In the genomic region with DNA sequence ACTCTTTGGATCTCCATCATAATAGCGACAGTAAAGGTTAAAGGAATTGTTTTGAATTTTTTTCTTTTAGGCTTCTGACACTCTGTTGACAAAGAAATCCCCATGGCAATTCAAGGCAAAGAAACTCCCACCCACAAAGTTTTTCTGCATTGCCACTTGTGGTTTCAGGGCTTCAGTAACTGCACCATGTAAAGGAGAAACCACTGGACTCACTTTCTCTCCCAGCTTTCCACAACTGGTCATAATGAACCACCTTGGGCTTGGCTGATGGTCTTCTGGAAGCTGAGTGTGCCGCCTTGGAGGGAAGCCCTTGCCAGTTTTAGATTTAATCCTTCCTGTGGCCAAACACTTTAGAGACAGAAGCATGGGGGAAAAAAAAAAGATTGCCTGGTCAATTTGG, we compare ENCODE assay signal across 21 cellular contexts.
A peak's percentile ranks its signal among the peaks of the same experiment; 100 is the strongest.
DNase-seq lines count a peak whose midpoint lies in the region; ATAC-seq, FAIRE-seq and TF ChIP-seq lines count a peak whose summit lies in the region.
"Had no signal": no experiment of that assay in that cellular context is flagged by ENCODE, and none has a peak within 500 bp of the region (broad histone marks: within the 10 kb centered on the region; RNA-seq: fewer than 3 reads in every experiment).

No MANE protein-coding gene starts in this region.

- H3K4me1 Mint-ChIP-seq in effector memory CD8-positive, alpha-beta T cell (ENCODE audit: low read depth in 2 of 2): no peaks in the 10 kb centered on the region
- peaks cover 10% of the 10 kb centered on the region for H3K4me1 Mint-ChIP-seq in type B pancreatic cell (ENCODE audit: unreplicated experiment)
- H3K4me1 Mint-ChIP-seq: CD14-positive monocyte; CD4-positive, alpha-beta memory T cell; IgD-negative memory B cell had no signal

- DNase-seq in GM10266 (ENCODE audit: extremely low spot score) (peak; percentile 35), GM20000 (ENCODE audit: low spot score) (peak; percentile 22), GM12878 (ENCODE audit: low read depth, low spot score) (no peak), urothelium cell line (ENCODE audit: low spot score) (no peak), type B pancreatic cell (ENCODE audit: extremely low spot score, unreplicated experiment) (no peak)
- no peak for DNase-seq in effector memory CD8-positive, alpha-beta T cell
- DNase-seq in stimulated activated CD4-positive, alpha-beta T cell treated with anti-CD3 and anti-CD28 coated beads, Interleukin-1b, Interleukin-23, amount 100 ng/mL, for 48 hours: no peak
- DNase-seq: 8988T; CD4-positive, alpha-beta memory T cell; DMS153; DMS79; GDM1; GM23248; HCEC 1CT; KBM-7 had no signal

- no peak overlapping the region for H3K27ac ChIP-seq in GM12878 (ENCODE audit: control insufficient read depth, insufficient read depth)
- H3K27ac ChIP-seq: BLaER1, GM23248 had no signal

- H3K9me3 Mint-ChIP-seq in effector memory CD8-positive, alpha-beta T cell: peaks cover 16 to 31% of the 10 kb centered on the region in 2 donors
- H3K9me3 Mint-ChIP-seq in type B pancreatic cell: peaks cover 7% of the 10 kb centered on the region

- H3K4me1 ChIP-seq in GM12878 (ENCODE audit: control insufficient read depth, insufficient read depth, low read length): peaks cover 5% of the 10 kb centered on the region; the same call in 1 of the 2 replicates
- H3K4me1 ChIP-seq: BLaER1 had no signal

- TF ChIP-seq POLR2A in GM12878 (IDR thresholded peaks at IDR 0.05; ENCODE audit: low read depth, low read length): no peak

- H3K4me3 Mint-ChIP-seq in effector memory CD8-positive, alpha-beta T cell: no peak overlapping the region
- no peak overlapping the region for H3K4me3 Mint-ChIP-seq in type B pancreatic cell
- H3K4me3 Mint-ChIP-seq: CD14-positive monocyte; CD4-positive, alpha-beta memory T cell; IgD-negative memory B cell had no signal

- in situ Hi-C loops in GM12878 (cut with MboI): no loop called here

- no TSS peak for BruUV-seq in GM12878 (replicated peaks; lab: Mats Ljungman, UMichigan)

- no peaks in the 10 kb centered on the region for H3K9me3 ChIP-seq in GM12878 (replicated peaks; ENCODE audit: control insufficient read depth, insufficient read depth, low read length)

- SMC1A ChIA-PET in GM12878 (lab: Charles Lee; ENCODE audit: uncharacterized antibody, unreplicated experiment): interaction anchor here (0.8 to 2.2 kb wide), 7 partner anchors 13 to 64 kb away, joined by 3 to 7 read pairs (median 4); no protein-coding TSS in a partner anchor

- TF ChIP-seq CTCF in GM10266 (IDR thresholded peaks at IDR 0.05; ENCODE audit: control insufficient read depth, insufficient read depth, low read depth, missing control alignments) (no peak), GM20000 (IDR thresholded peaks at IDR 0.05; ENCODE audit: extremely low read depth, missing control alignments) (no peak), GM12878 (IDR thresholded peaks at IDR 0.05 in 2 of 3, conservative IDR thresholded peaks at IDR 0.05 in 1 of 3; ENCODE audit: control insufficient read depth in 2 of 3, extremely low read depth in 1 of 3, insufficient read depth in 1 of 3, low read depth in 3 of 3, low read length in 3 of 3) (no peak), type B pancreatic cell (conservative IDR thresholded peaks at IDR 0.05) (no peak)

- ATAC-seq in GM12878: peak; percentile 77
- ATAC-seq in effector memory CD8-positive, alpha-beta T cell (replicated peaks): no peak
- ATAC-seq: HepG2 had no signal

- no peaks in the 10 kb centered on the region for H3K27me3 Mint-ChIP-seq in effector memory CD8-positive, alpha-beta T cell
- no peaks in the 10 kb centered on the region for H3K27me3 Mint-ChIP-seq in type B pancreatic cell
- H3K27me3 Mint-ChIP-seq: CD4-positive, alpha-beta memory T cell; IgD-negative memory B cell had no signal

- no peak for TF ChIP-seq RAD21 in GM12878 (IDR thresholded peaks at IDR 0.05; ENCODE audit: insufficient read depth, low read depth, low read length)

- no peak overlapping the region for H2AFZ ChIP-seq in GM12878 (ENCODE audit: control insufficient read depth, low read depth, low read length)
- H2AFZ ChIP-seq: GM23248 had no signal

- CTCF ChIA-PET in GM12878 (lab: Yijun Ruan, JAX): interaction anchor here (0.7 to 1.0 kb wide), 3 partner anchors 10 to 32 kb away, joined by 3 to 4 read pairs (median 3); no protein-coding TSS in a partner anchor

- no peaks in the 10 kb centered on the region for H3K79me2 ChIP-seq in GM12878 (ENCODE audit: control insufficient read depth, insufficient read depth, low read length)

- TF ChIP-seq EP300 in GM12878 (IDR thresholded peaks at IDR 0.05; ENCODE audit: borderline replicate concordance in 1 of 2, control insufficient read depth in 1 of 2, low read depth in 2 of 2, low read length in 2 of 2): peak in 1 of 2 experiments; percentile 9; a peak in 1 of 4 replicates

- no peak overlapping the region for H3K4me2 ChIP-seq in GM12878 (ENCODE audit: control insufficient read depth, insufficient read depth)
- H3K4me2 ChIP-seq: BLaER1 had no signal

- H3K36me3 ChIP-seq in GM12878 (ENCODE audit: control insufficient read depth in 2 of 2, insufficient read depth in 2 of 2, low read length in 1 of 2): 0 out of 4 replicates have a peak, but pooled peaks cover 0 to 5% of the 10 kb centered on the region in 2 experiments

- H3K4me3 ChIP-seq in GM12878: no peak overlapping the region
- H3K4me3 ChIP-seq: BLaER1, GM23248 had no signal

- H4K20me1 ChIP-seq in GM12878 (ENCODE audit: control insufficient read depth, insufficient read depth): no peaks in the 10 kb centered on the region
- H4K20me1 ChIP-seq: BLaER1 had no signal

- RAD21 ChIA-PET in GM12878 (lab: Charles Lee; ENCODE audit: unreplicated experiment): interaction anchor here (0.9 to 1.2 kb wide), 3 partner anchors 12 to 45 kb away, joined by 3 to 4 read pairs (median 3); no protein-coding TSS in a partner anchor

- POLR2A ChIA-PET in GM12878 (lab: Charles Lee): interaction anchor here (1.1 kb wide), 1 partner anchor 45 kb away, joined by 3 read pairs; no protein-coding TSS in a partner anchor

- intact Hi-C loops in GM12878 (cut with micrococcal nuclease; ENCODE audit: unreplicated experiment): no loop called here

- H3K9ac ChIP-seq in GM12878 (ENCODE audit: control insufficient read depth, insufficient read depth, low read length): no peak overlapping the region
- H3K9ac ChIP-seq: BLaER1, GM23248 had no signal

- WGBS in GM12878 (ENCODE audit: insufficient coverage, insufficient replicate concordance, low lambda C conversion rate, missing lambda C conversion rate): 72% methylated on average over 2 of the region's 2 CpGs

- H3K27ac Mint-ChIP-seq in effector memory CD8-positive, alpha-beta T cell: no peak overlapping the region
- no peak overlapping the region for H3K27ac Mint-ChIP-seq in type B pancreatic cell
- H3K27ac Mint-ChIP-seq: CD14-positive monocyte; CD4-positive, alpha-beta memory T cell; IgD-negative memory B cell had no signal

- H3K27me3 ChIP-seq in GM12878 (replicated peaks in 1 of 2; ENCODE audit: control insufficient read depth in 2 of 2, insufficient read depth in 2 of 2, low read length in 1 of 2): no peaks in the 10 kb centered on the region
- H3K27me3 ChIP-seq: BLaER1 had no signal

- no peaks in the 10 kb centered on the region for H3K36me3 Mint-ChIP-seq in effector memory CD8-positive, alpha-beta T cell (ENCODE audit: insufficient read depth)
- peaks cover 26% of the 10 kb centered on the region for H3K36me3 Mint-ChIP-seq in type B pancreatic cell

- FAIRE-seq in GM12878 (lab: Jason Lieb, UNC) (no peak), urothelium cell line (lab: Jason Lieb, UNC) (no peak)
- FAIRE-seq: GM12892, H54, HepG2 had no signal

TF ChIP-seq in GM12878, 131 proteins besides CTCF, POLR2A, EP300 and RAD21:
- no peak for TF ChIP-seq CREM (IDR thresholded peaks at IDR 0.05; ENCODE audit: low read depth)
- TF ChIP-seq DPF2 (IDR thresholded peaks at IDR 0.05): 0 out of 2 replicates have a peak, but pooled peaks have one; percentile 31
- TF ChIP-seq NFYA (IDR thresholded peaks at IDR 0.05; ENCODE audit: borderline replicate concordance, low read depth, low read length): no peak
- no peak for TF ChIP-seq ZNF622 (IDR thresholded peaks at IDR 0.05)
- peak; percentile 43; the same call in 1 of the 2 replicates for TF ChIP-seq ZNF384 (IDR thresholded peaks at IDR 0.05; ENCODE audit: borderline replicate concordance, low read depth, low read length)
- no peak for TF ChIP-seq PAX5 (IDR thresholded peaks at IDR 0.05; ENCODE audit: borderline replicate concordance, low read depth, low read length)
- TF ChIP-seq KDM1A (IDR thresholded peaks at IDR 0.05; ENCODE audit: borderline replicate concordance): no peak
- TF ChIP-seq IKZF2 (IDR thresholded peaks at IDR 0.05): peak; percentile 69; a peak in 2 of 4 replicates
- TF ChIP-seq, protein P1, sequence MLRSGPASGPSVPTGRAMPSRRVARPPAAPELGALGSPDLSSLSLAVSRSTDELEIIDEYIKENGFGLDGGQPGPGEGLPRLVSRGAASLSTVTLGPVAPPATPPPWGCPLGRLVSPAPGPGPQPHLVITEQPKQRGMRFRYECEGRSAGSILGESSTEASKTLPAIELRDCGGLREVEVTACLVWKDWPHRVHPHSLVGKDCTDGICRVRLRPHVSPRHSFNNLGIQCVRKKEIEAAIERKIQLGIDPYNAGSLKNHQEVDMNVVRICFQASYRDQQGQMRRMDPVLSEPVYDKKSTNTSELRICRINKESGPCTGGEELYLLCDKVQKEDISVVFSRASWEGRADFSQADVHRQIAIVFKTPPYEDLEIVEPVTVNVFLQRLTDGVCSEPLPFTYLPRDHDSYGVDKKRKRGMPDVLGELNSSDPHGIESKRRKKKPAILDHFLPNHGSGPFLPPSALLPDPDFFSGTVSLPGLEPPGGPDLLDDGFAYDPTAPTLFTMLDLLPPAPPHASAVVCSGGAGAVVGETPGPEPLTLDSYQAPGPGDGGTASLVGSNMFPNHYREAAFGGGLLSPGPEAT (IDR thresholded peaks at IDR 0.05; ENCODE audit: low read depth): peak; percentile 57; the same call in 1 of the 2 replicates
- peak; percentile 65; the same call in 1 of the 2 replicates for TF ChIP-seq IKZF1 (conservative IDR thresholded peaks at IDR 0.05)
- peak; percentile 64; the same call in 1 of the 2 replicates for TF ChIP-seq RUNX3 (IDR thresholded peaks at IDR 0.05; ENCODE audit: low read length)
- peak; percentile 67; the same call in 1 of the 2 replicates for TF ChIP-seq MTA2 (IDR thresholded peaks at IDR 0.05; ENCODE audit: low read depth)
- peak; percentile 62; the same call in 1 of the 2 replicates for TF ChIP-seq BMI1 (IDR thresholded peaks at IDR 0.05; ENCODE audit: borderline replicate concordance)

Comparison
In these comparisons a context has a peak if more than half of its experiments do, and no peak if none do; other contexts are left out.
1. DNase-seq: peak in GM10266 (single experiment) and GM20000 (single experiment); none in GM12878 (single experiment), effector memory CD8-positive, alpha-beta T cell (0 of 3), stimulated activated CD4-positive, alpha-beta T cell treated with anti-CD3 and anti-CD28 coated beads, Interleukin-1b, Interleukin-23, amount 100 ng/mL, for 48 hours (single experiment), urothelium cell line (single experiment) and type B pancreatic cell (single experiment).